In genomic region chr19:2462635-2463421, GRCh38 we compare ENCODE assay signal across 1 cellular context.
TF ChIP-seq lines count a peak whose summit lies in the region.

No MANE protein-coding gene starts in this region.

TF ChIP-seq in HepG2, 621 proteins besides CTCF, POLR2A, EP300 and RAD21 (continues in another document):
- peak; percentile 67; the same call in 1 of the 2 replicates for TF ChIP-seq PCBP1 (IDR thresholded peaks at IDR 0.05; ENCODE audit: borderline replicate concordance, low read depth, low read length)
- TF ChIP-seq CSRNP1 (CRISPR knock-in tag; IDR thresholded peaks at IDR 0.05) = peak; percentile 85; the same call in 1 of the 2 replicates
- TF ChIP-seq ONECUT2 (CRISPR knock-in tag; IDR thresholded peaks at IDR 0.05) = no peak
- no peak for TF ChIP-seq TSC22D2 (CRISPR knock-in tag; IDR thresholded peaks at IDR 0.05; ENCODE audit: borderline replicate concordance)
- peak; percentile 90 for TF ChIP-seq ETV5 (CRISPR knock-in tag; IDR thresholded peaks at IDR 0.05; ENCODE audit: borderline replicate concordance)
- TF ChIP-seq YY1 (IDR thresholded peaks at IDR 0.05; ENCODE audit: insufficient read depth, insufficient replicate concordance, low read depth, low read length) = peak; percentile 91
- no peak for TF ChIP-seq ZNF383 (CRISPR knock-in tag; IDR thresholded peaks at IDR 0.05; ENCODE audit: borderline replicate concordance)
- TF ChIP-seq UBTF (CRISPR knock-in tag; IDR thresholded peaks at IDR 0.05) = peak; percentile 68
- TF ChIP-seq RARG (CRISPR knock-in tag; IDR thresholded peaks at IDR 0.05; ENCODE audit: low read depth) = no peak
- peak; percentile 78; the same call in 1 of the 2 replicates for TF ChIP-seq TEAD2 (CRISPR knock-in tag; IDR thresholded peaks at IDR 0.05)
- TF ChIP-seq FOXK1 (CRISPR knock-in tag; IDR thresholded peaks at IDR 0.05; ENCODE audit: borderline replicate concordance, low read depth) = peak; percentile 65; the same call in 1 of the 2 replicates
- peak; percentile 68; the same call in 1 of the 2 replicates for TF ChIP-seq ESRRA (CRISPR knock-in tag; IDR thresholded peaks at IDR 0.05; ENCODE audit: low read depth)
- peak; percentile 42; the same call in 1 of the 2 replicates for TF ChIP-seq PHF20 (CRISPR knock-in tag; IDR thresholded peaks at IDR 0.05)
- peak; percentile 97 for TF ChIP-seq ZBED4 (CRISPR knock-in tag; IDR thresholded peaks at IDR 0.05; ENCODE audit: borderline replicate concordance)
- no peak for TF ChIP-seq ZNF512 (CRISPR knock-in tag; IDR thresholded peaks at IDR 0.05)
- TF ChIP-seq HMG20A (CRISPR knock-in tag; IDR thresholded peaks at IDR 0.05; ENCODE audit: borderline replicate concordance) = peak; percentile 51; the same call in 1 of the 2 replicates
- TF ChIP-seq NR2F1 (CRISPR knock-in tag; IDR thresholded peaks at IDR 0.05) = peak in 1 of 2 experiments; percentile 80; a peak in 2 of 4 replicates
- TF ChIP-seq HES4 (CRISPR knock-in tag; IDR thresholded peaks at IDR 0.05; ENCODE audit: borderline replicate concordance) = no peak
- TF ChIP-seq ZNF124 (CRISPR knock-in tag; IDR thresholded peaks at IDR 0.05) = peak; percentile 65; the same call in 1 of the 2 replicates
- TF ChIP-seq FOXP1 (IDR thresholded peaks at IDR 0.05) = no peak
- peak; percentile 20; the same call in 1 of the 2 replicates for TF ChIP-seq FOXP1 (CRISPR knock-in tag; IDR thresholded peaks at IDR 0.05)
- TF ChIP-seq ZNF33A (CRISPR knock-in tag; IDR thresholded peaks at IDR 0.05; ENCODE audit: borderline replicate concordance) = no peak; the same call in 1 of the 2 replicates
- TF ChIP-seq MLXIP (CRISPR knock-in tag; IDR thresholded peaks at IDR 0.05; ENCODE audit: borderline replicate concordance) = peak; percentile 75; the same call in 1 of the 2 replicates
- TF ChIP-seq DRAP1 (CRISPR knock-in tag; IDR thresholded peaks at IDR 0.05) = peak; percentile 32; the same call in 1 of the 2 replicates
- no peak for TF ChIP-seq POLR2AphosphoS2 (IDR thresholded peaks at IDR 0.05; ENCODE audit: low read depth, low read length)
- TF ChIP-seq ZNF552 (CRISPR knock-in tag; IDR thresholded peaks at IDR 0.05; ENCODE audit: borderline replicate concordance) = peak; percentile 77; the same call in 1 of the 2 replicates
- 0 out of 2 replicates have a peak, but pooled peaks have one; percentile 51 for TF ChIP-seq ZSCAN22 (CRISPR knock-in tag; IDR thresholded peaks at IDR 0.05)
- no peak for TF ChIP-seq STAG1 (CRISPR knock-in tag; IDR thresholded peaks at IDR 0.05)
- peak; percentile 88 for TF ChIP-seq ZNF710 (CRISPR knock-in tag; IDR thresholded peaks at IDR 0.05; ENCODE audit: borderline replicate concordance)
- peak; percentile 65; the same call in 1 of the 2 replicates for TF ChIP-seq ZBTB42 (CRISPR knock-in tag; IDR thresholded peaks at IDR 0.05)
- TF ChIP-seq ZFP41 (CRISPR knock-in tag; IDR thresholded peaks at IDR 0.05; ENCODE audit: borderline replicate concordance) = peak; percentile 47; the same call in 1 of the 2 replicates
- 0 out of 2 replicates have a peak, but pooled peaks have one; percentile 60 for TF ChIP-seq FLYWCH1 (CRISPR knock-in tag; IDR thresholded peaks at IDR 0.05)
- TF ChIP-seq GABPB1 (CRISPR knock-in tag; IDR thresholded peaks at IDR 0.05) = peak; percentile 78
- no peak for TF ChIP-seq HNRNPK (IDR thresholded peaks at IDR 0.05; ENCODE audit: low read depth, low read length, poor library complexity, severe bottlenecking)
- 0 out of 2 replicates have a peak, but pooled peaks have one; percentile 49 for TF ChIP-seq ZNF3 (CRISPR knock-in tag; IDR thresholded peaks at IDR 0.05)
- no peak; the same call in 1 of the 2 replicates for TF ChIP-seq E2F5 (CRISPR knock-in tag; conservative IDR thresholded peaks at IDR 0.05)
- TF ChIP-seq KLF6 (CRISPR knock-in tag; IDR thresholded peaks at IDR 0.05) = peak; percentile 87; the same call in 1 of the 2 replicates
- no peak for TF ChIP-seq ZNF704 (CRISPR knock-in tag; IDR thresholded peaks at IDR 0.05; ENCODE audit: borderline replicate concordance)
- 0 out of 2 replicates have a peak, but pooled peaks have one; percentile 17 for TF ChIP-seq NFKBIZ (CRISPR knock-in tag; IDR thresholded peaks at IDR 0.05)
- TF ChIP-seq ZNF616 (CRISPR knock-in tag; IDR thresholded peaks at IDR 0.05; ENCODE audit: low read depth) = no peak
- peak; percentile 89 for TF ChIP-seq CBFB (CRISPR knock-in tag; IDR thresholded peaks at IDR 0.05)
- TF ChIP-seq CEBPG (CRISPR knock-in tag; IDR thresholded peaks at IDR 0.05) = no peak
- peak; percentile 55 for TF ChIP-seq FOXA3 (CRISPR knock-in tag; IDR thresholded peaks at IDR 0.05)
- peak; percentile 65; the same call in 1 of the 2 replicates for TF ChIP-seq KLF11 (CRISPR knock-in tag; IDR thresholded peaks at IDR 0.05)
- TF ChIP-seq ZNF678 (CRISPR knock-in tag; IDR thresholded peaks at IDR 0.05) = no peak
- no peak for TF ChIP-seq ZNF510 (CRISPR knock-in tag; IDR thresholded peaks at IDR 0.05; ENCODE audit: low read depth)
